Comparison of ENCODE assay signal across 8 cellular contexts in genomic region chr12:56522486-56523193, GRCh38. TPM values are rescaled to one million over a fixed set of nuclear protein-coding genes. Genes with fewer than 3 reads are reported as not detected.
DNase-seq lines count a peak whose midpoint lies in the region; ATAC-seq and TF ChIP-seq lines count a peak whose summit lies in the region.

No MANE protein-coding gene starts in this region.

- H3K9me3 ChIP-seq in PC-9 (ENCODE audit: insufficient read depth, low read depth) (no peaks in the 10 kb centered on the region), endocrine pancreas (ENCODE audit: control insufficient read depth, low read length) (no peaks in the 10 kb centered on the region)

- TSS peak; percentile 70 for BruUV-seq in Calu3 (replicated peaks; lab: Mats Ljungman, UMichigan)
- BruUV-seq in PC-9 (replicated peaks; lab: Mats Ljungman, UMichigan) = no TSS peak

- H3K36me3 ChIP-seq in PC-9 (ENCODE audit: low read depth) = no peaks in the 10 kb centered on the region
- no peaks in the 10 kb centered on the region for H3K36me3 ChIP-seq in endocrine pancreas (ENCODE audit: control insufficient read depth, insufficient read depth, low read length)

- H3K4me3 ChIP-seq in PC-9 (peak overlapping the region; percentile 80), endocrine pancreas (ENCODE audit: control insufficient read depth, insufficient read depth, low read length) (peak overlapping the region; percentile 90)

- H3K27ac Mint-ChIP-seq in Calu3 (ENCODE audit: unreplicated experiment) = peak overlapping the region; percentile 75

- H3K27me3 ChIP-seq in PC-9 (ENCODE audit: insufficient read depth, low read depth) (no peaks in the 10 kb centered on the region), endocrine pancreas (ENCODE audit: control insufficient read depth, insufficient read depth, low read length) (no peaks in the 10 kb centered on the region)

- CTCF ChIA-PET in Calu3 (lab: Charles Lee) = interaction anchor here (0.6 to 2.0 kb wide), 2 partner anchors 19 to 114 kb away, joined by 3 to 21 read pairs; no protein-coding TSS in a partner anchor
- CTCF ChIA-PET in PC-9 (lab: Charles Lee) = interaction anchor here (1.3 kb wide), 1 partner anchor 50 kb away, joined by 16 read pairs; no protein-coding TSS in a partner anchor

- no peak for DNase-seq in Calu3
- DNase-seq in PC-9 = peak in 1 of 2 experiments; percentile 58
- DNase-seq in myocyte (ENCODE audit: low read depth) = peak; percentile 18
- DNase-seq in NCI-H1436 treated with DMSO at 0.1 percent for 48 hours (lab: John Stamatoyannopoulos, UW) = no peak
- DNase-seq in NCI-H1694 treated with DMSO at 0.1 percent for 48 hours (lab: John Stamatoyannopoulos, UW) = no peak
- no peak for DNase-seq in epidermal melanocyte (ENCODE audit: insufficient read length, low spot score)

- H3K9me3 Mint-ChIP-seq in Calu3 (ENCODE audit: low read depth, unreplicated experiment) = no peaks in the 10 kb centered on the region

- peaks cover 57% of the 10 kb centered on the region for H3K4me1 Mint-ChIP-seq in Calu3 (ENCODE audit: low read depth, unreplicated experiment)

- no peak for TF ChIP-seq CTCF in Calu3 (IDR thresholded peaks at IDR 0.05; ENCODE audit: unreplicated experiment)
- no peak for TF ChIP-seq CTCF in PC-9 (conservative IDR thresholded peaks at IDR 0.05)

- no peaks in the 10 kb centered on the region for H4K20me1 ChIP-seq in PC-9 (ENCODE audit: insufficient read depth)

- H3F3A ChIP-seq in PC-9 (ENCODE audit: insufficient read depth, low read depth) = peaks cover 65% of the 10 kb centered on the region

- POLR2A ChIA-PET in PC-9 (lab: Charles Lee; ENCODE audit: unreplicated experiment) = interaction anchor here (0.5 to 0.9 kb wide), 3 partner anchors 14 to 911 kb away, joined by 3 to 6 read pairs (median 4); no protein-coding TSS in a partner anchor

- H3K27me3 Mint-ChIP-seq in Calu3 (ENCODE audit: unreplicated experiment) = no peaks in the 10 kb centered on the region

- peaks cover 46% of the 10 kb centered on the region for H3K36me3 Mint-ChIP-seq in Calu3 (ENCODE audit: insufficient read depth, unreplicated experiment)

- H3K79me2 ChIP-seq in PC-9 (ENCODE audit: low read depth) = peaks cover 53% of the 10 kb centered on the region

- peak overlapping the region; percentile 56; the same call in 1 of the 2 replicates for H2AFZ ChIP-seq in PC-9

- ATAC-seq in GM21390 (IDR thresholded peaks at IDR 0.05; ENCODE audit: unreplicated experiment) = no peak

- peak overlapping the region; percentile 77 for H3K4me3 Mint-ChIP-seq in Calu3 (ENCODE audit: low read depth, unreplicated experiment)

- H3K9me2 ChIP-seq in PC-9 (ENCODE audit: insufficient read depth) = no peaks in the 10 kb centered on the region

- peak overlapping the region; percentile 82 for H3K4me2 ChIP-seq in PC-9

- peak overlapping the region; percentile 73 for H3K9ac ChIP-seq in endocrine pancreas (ENCODE audit: control insufficient read depth, insufficient read depth, low read length)

- peak overlapping the region; percentile 95 for H3K27ac ChIP-seq in PC-9

- peaks cover 78% of the 10 kb centered on the region for H3K4me1 ChIP-seq in PC-9 (replicated peaks; ENCODE audit: insufficient read depth)
- no peaks in the 10 kb centered on the region for H3K4me1 ChIP-seq in endocrine pancreas (ENCODE audit: control insufficient read depth, insufficient read depth, low read length)

- intact Hi-C loops in Calu3 (cut with micrococcal nuclease; ENCODE audit: unreplicated experiment) = no loop called here
- intact Hi-C loops in PC-9 (cut with micrococcal nuclease; ENCODE audit: unreplicated experiment) = no loop called here

RNA-seq across cellular contexts. Expression of gene RBMS2, which starts 1.0 kb away (rescaled TPM):
- total RNA-seq in Calu3 (2022) (96.4 and 105 TPM in 2 replicates), PC-9 (2021) (44.7 and 81.8 TPM in 2 replicates), myocyte (9.2 and 9.7 TPM in 2 replicates)
- 36.1 TPM for polyA plus RNA-seq in myocyte (2012)

RNA-seq across cellular contexts. Expression of gene GLS2, which starts 34.7 kb away (rescaled TPM):
- total RNA-seq in Calu3 (2022) (1.9 and 2.7 TPM in 2 replicates), PC-9 (2021) (1.3 and 2.9 TPM in 2 replicates), myocyte (not detected in 2 replicates)
- 0.26 TPM for polyA plus RNA-seq in myocyte (2012)

RNA-seq across cellular contexts. Expression of gene SPRYD4, which starts 54.3 kb away (rescaled TPM):
- 6.1 and 6.6 TPM in 2 replicates for total RNA-seq in Calu3 (2022)
- 3.2 and 3.3 TPM in 2 replicates for total RNA-seq in PC-9 (2021)
- 2.1 and 2.4 TPM in 2 replicates for total RNA-seq in myocyte
- 2.3 TPM for polyA plus RNA-seq in myocyte (2012)
